In the genomic region with DNA sequence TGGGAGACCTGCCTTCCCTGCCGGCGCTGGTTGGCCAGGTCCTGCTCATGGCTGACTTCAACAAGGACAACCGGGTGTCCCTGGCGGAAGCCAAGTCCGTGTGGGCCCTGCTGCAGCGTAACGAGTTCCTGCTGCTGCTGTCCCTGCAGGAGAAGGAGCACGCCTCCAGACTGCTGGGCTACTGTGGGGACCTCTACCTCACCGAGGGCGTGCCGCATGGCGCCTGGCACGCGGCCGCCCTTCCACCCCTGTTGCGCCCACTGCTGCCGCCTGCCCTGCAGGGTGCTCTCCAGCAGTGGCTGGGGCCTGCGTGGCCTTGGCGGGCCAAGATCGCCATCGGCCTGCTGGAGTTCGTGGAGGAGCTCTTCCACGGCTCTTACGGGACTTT, we compare ENCODE assay signal across 1 cellular context.
TF ChIP-seq lines count a peak whose summit lies in the region.

No MANE protein-coding gene starts in this region.

TF ChIP-seq in HEK293, 187 proteins besides CTCF, POLR2A, EP300 and RAD21 (continued from another document and continues in another):
- TF ChIP-seq, protein P1, sequence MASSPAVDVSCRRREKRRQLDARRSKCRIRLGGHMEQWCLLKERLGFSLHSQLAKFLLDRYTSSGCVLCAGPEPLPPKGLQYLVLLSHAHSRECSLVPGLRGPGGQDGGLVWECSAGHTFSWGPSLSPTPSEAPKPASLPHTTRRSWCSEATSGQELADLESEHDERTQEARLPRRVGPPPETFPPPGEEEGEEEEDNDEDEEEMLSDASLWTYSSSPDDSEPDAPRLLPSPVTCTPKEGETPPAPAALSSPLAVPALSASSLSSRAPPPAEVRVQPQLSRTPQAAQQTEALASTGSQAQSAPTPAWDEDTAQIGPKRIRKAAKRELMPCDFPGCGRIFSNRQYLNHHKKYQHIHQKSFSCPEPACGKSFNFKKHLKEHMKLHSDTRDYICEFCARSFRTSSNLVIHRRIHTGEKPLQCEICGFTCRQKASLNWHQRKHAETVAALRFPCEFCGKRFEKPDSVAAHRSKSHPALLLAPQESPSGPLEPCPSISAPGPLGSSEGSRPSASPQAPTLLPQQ (tag by site-specific recombination; IDR thresholded peaks at IDR 0.05): peak; percentile 75
- TF ChIP-seq, protein P2, sequence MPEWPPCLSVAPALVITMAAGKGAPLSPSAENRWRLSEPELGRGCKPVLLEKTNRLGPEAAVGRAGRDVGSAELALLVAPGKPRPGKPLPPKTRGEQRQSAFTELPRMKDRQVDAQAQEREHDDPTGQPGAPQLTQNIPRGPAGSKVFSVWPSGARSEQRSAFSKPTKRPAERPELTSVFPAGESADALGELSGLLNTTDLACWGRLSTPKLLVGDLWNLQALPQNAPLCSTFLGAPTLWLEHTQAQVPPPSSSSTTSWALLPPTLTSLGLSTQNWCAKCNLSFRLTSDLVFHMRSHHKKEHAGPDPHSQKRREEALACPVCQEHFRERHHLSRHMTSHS (tag by site-specific recombination; IDR thresholded peaks at IDR 0.05): no peak
- TF ChIP-seq, protein P3, sequence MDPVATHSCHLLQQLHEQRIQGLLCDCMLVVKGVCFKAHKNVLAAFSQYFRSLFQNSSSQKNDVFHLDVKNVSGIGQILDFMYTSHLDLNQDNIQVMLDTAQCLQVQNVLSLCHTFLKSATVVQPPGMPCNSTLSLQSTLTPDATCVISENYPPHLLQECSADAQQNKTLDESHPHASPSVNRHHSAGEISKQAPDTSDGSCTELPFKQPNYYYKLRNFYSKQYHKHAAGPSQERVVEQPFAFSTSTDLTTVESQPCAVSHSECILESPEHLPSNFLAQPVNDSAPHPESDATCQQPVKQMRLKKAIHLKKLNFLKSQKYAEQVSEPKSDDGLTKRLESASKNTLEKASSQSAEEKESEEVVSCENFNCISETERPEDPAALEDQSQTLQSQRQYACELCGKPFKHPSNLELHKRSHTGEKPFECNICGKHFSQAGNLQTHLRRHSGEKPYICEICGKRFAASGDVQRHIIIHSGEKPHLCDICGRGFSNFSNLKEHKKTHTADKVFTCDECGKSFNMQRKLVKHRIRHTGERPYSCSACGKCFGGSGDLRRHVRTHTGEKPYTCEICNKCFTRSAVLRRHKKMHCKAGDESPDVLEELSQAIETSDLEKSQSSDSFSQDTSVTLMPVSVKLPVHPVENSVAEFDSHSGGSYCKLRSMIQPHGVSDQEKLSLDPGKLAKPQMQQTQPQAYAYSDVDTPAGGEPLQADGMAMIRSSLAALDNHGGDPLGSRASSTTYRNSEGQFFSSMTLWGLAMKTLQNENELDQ (tag by site-specific recombination; IDR thresholded peaks at IDR 0.05; ENCODE audit: low read depth): no peak
- TF ChIP-seq KLF1 (tag by site-specific recombination; IDR thresholded peaks at IDR 0.05) (peak; percentile 28; the same call in 1 of the 2 replicates), ZNF48 (tag by site-specific recombination; IDR thresholded peaks at IDR 0.05) (no peak), ZNF624 (tag by site-specific recombination; IDR thresholded peaks at IDR 0.05) (no peak), ZNF2 (tag by site-specific recombination; IDR thresholded peaks at IDR 0.05) (no peak), ZNF785 (tag by site-specific recombination; IDR thresholded peaks at IDR 0.05) (no peak), GLIS1 (tag by site-specific recombination; IDR thresholded peaks at IDR 0.05) (peak; percentile 14; the same call in 1 of the 2 replicates), ZNF555 (tag by site-specific recombination; conservative IDR thresholded peaks at IDR 0.05) (no peak), ZNF629 (tag by site-specific recombination; IDR thresholded peaks at IDR 0.05) (0 out of 2 replicates have a peak, but pooled peaks have one; percentile 31), ZNF157 (tag by site-specific recombination; IDR thresholded peaks at IDR 0.05) (no peak), RBAK (tag by site-specific recombination; IDR thresholded peaks at IDR 0.05) (no peak), GLIS2 (tag by site-specific recombination; IDR thresholded peaks at IDR 0.05) (peak; percentile 57), IKZF3 (tag by site-specific recombination; IDR thresholded peaks at IDR 0.05) (no peak), ZIC2 (tag by site-specific recombination; IDR thresholded peaks at IDR 0.05) (peak; percentile 74), ZBTB20 (tag by site-specific recombination; IDR thresholded peaks at IDR 0.05) (0 out of 2 replicates have a peak, but pooled peaks have one; percentile 23), KLF7 (tag by site-specific recombination; IDR thresholded peaks at IDR 0.05; ENCODE audit: borderline replicate concordance) (no peak), ZNF391 (tag by site-specific recombination; IDR thresholded peaks at IDR 0.05; ENCODE audit: borderline replicate concordance, low read depth) (no peak), ZNF521 (tag by site-specific recombination; IDR thresholded peaks at IDR 0.05) (no peak), ZFHX2 (tag by site-specific recombination; conservative IDR thresholded peaks at IDR 0.05) (peak; percentile 68), ZNF324 (tag by site-specific recombination; IDR thresholded peaks at IDR 0.05) (no peak), KLF8 (tag by site-specific recombination; IDR thresholded peaks at IDR 0.05) (peak; percentile 53; the same call in 1 of the 2 replicates), BCL11B (tag by site-specific recombination; IDR thresholded peaks at IDR 0.05; ENCODE audit: low read depth) (no peak), OSR2 (tag by site-specific recombination; IDR thresholded peaks at IDR 0.05) (peak; percentile 85), ZNF138 (tag by site-specific recombination; IDR thresholded peaks at IDR 0.05; ENCODE audit: borderline replicate concordance) (no peak), FEZF1 (tag by site-specific recombination; IDR thresholded peaks at IDR 0.05) (no peak), ZFP69B (tag by site-specific recombination; IDR thresholded peaks at IDR 0.05) (peak; percentile 92)
- TF ChIP-seq, protein P4, sequence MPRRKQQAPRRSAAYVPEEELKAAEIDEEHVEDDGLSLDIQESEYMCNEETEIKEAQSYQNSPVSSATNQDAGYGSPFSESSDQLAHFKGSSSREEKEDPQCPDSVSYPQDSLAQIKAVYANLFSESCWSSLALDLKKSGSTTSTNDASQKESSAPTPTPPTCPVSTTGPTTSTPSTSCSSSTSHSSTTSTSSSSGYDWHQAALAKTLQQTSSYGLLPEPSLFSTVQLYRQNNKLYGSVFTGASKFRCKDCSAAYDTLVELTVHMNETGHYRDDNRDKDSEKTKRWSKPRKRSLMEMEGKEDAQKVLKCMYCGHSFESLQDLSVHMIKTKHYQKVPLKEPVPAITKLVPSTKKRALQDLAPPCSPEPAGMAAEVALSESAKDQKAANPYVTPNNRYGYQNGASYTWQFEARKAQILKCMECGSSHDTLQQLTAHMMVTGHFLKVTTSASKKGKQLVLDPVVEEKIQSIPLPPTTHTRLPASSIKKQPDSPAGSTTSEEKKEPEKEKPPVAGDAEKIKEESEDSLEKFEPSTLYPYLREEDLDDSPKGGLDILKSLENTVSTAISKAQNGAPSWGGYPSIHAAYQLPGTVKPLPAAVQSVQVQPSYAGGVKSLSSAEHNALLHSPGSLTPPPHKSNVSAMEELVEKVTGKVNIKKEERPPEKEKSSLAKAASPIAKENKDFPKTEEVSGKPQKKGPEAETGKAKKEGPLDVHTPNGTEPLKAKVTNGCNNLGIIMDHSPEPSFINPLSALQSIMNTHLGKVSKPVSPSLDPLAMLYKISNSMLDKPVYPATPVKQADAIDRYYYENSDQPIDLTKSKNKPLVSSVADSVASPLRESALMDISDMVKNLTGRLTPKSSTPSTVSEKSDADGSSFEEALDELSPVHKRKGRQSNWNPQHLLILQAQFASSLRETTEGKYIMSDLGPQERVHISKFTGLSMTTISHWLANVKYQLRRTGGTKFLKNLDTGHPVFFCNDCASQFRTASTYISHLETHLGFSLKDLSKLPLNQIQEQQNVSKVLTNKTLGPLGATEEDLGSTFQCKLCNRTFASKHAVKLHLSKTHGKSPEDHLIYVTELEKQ (tag by site-specific recombination; IDR thresholded peaks at IDR 0.05; ENCODE audit: borderline replicate concordance): no peak
- TF ChIP-seq, protein P5, sequence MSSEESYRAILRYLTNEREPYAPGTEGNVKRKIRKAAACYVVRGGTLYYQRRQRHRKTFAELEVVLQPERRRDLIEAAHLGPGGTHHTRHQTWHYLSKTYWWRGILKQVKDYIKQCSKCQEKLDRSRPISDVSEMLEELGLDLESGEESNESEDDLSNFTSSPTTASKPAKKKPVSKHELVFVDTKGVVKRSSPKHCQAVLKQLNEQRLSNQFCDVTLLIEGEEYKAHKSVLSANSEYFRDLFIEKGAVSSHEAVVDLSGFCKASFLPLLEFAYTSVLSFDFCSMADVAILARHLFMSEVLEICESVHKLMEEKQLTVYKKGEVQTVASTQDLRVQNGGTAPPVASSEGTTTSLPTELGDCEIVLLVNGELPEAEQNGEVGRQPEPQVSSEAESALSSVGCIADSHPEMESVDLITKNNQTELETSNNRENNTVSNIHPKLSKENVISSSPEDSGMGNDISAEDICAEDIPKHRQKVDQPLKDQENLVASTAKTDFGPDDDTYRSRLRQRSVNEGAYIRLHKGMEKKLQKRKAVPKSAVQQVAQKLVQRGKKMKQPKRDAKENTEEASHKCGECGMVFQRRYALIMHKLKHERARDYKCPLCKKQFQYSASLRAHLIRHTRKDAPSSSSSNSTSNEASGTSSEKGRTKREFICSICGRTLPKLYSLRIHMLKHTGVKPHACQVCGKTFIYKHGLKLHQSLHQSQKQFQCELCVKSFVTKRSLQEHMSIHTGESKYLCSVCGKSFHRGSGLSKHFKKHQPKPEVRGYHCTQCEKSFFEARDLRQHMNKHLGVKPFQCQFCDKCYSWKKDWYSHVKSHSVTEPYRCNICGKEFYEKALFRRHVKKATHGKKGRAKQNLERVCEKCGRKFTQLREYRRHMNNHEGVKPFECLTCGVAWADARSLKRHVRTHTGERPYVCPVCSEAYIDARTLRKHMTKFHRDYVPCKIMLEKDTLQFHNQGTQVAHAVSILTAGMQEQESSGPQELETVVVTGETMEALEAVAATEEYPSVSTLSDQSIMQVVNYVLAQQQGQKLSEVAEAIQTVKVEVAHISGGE (tag by site-specific recombination; conservative IDR thresholded peaks at IDR 0.05; ENCODE audit: low read depth): no peak
- TF ChIP-seq, protein P6, sequence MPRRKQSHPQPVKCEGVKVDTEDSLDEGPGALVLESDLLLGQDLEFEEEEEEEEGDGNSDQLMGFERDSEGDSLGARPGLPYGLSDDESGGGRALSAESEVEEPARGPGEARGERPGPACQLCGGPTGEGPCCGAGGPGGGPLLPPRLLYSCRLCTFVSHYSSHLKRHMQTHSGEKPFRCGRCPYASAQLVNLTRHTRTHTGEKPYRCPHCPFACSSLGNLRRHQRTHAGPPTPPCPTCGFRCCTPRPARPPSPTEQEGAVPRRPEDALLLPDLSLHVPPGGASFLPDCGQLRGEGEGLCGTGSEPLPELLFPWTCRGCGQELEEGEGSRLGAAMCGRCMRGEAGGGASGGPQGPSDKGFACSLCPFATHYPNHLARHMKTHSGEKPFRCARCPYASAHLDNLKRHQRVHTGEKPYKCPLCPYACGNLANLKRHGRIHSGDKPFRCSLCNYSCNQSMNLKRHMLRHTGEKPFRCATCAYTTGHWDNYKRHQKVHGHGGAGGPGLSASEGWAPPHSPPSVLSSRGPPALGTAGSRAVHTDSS (tag by site-specific recombination; IDR thresholded peaks at IDR 0.05): no peak
- TF ChIP-seq, protein P7, sequence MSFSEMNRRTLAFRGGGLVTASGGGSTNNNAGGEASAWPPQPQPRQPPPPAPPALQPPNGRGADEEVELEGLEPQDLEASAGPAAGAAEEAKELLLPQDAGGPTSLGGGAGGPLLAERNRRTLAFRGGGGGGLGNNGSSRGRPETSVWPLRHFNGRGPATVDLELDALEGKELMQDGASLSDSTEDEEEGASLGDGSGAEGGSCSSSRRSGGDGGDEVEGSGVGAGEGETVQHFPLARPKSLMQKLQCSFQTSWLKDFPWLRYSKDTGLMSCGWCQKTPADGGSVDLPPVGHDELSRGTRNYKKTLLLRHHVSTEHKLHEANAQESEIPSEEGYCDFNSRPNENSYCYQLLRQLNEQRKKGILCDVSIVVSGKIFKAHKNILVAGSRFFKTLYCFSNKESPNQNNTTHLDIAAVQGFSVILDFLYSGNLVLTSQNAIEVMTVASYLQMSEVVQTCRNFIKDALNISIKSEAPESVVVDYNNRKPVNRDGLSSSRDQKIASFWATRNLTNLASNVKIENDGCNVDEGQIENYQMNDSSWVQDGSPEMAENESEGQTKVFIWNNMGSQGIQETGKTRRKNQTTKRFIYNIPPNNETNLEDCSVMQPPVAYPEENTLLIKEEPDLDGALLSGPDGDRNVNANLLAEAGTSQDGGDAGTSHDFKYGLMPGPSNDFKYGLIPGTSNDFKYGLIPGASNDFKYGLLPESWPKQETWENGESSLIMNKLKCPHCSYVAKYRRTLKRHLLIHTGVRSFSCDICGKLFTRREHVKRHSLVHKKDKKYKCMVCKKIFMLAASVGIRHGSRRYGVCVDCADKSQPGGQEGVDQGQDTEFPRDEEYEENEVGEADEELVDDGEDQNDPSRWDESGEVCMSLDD (tag by site-specific recombination; IDR thresholded peaks at IDR 0.05): no peak
- TF ChIP-seq, protein P8, sequence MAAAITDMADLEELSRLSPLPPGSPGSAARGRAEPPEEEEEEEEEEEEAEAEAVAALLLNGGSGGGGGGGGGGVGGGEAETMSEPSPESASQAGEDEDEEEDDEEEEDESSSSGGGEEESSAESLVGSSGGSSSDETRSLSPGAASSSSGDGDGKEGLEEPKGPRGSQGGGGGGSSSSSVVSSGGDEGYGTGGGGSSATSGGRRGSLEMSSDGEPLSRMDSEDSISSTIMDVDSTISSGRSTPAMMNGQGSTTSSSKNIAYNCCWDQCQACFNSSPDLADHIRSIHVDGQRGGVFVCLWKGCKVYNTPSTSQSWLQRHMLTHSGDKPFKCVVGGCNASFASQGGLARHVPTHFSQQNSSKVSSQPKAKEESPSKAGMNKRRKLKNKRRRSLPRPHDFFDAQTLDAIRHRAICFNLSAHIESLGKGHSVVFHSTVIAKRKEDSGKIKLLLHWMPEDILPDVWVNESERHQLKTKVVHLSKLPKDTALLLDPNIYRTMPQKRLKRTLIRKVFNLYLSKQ (tag by site-specific recombination; IDR thresholded peaks at IDR 0.05; ENCODE audit: borderline replicate concordance): no peak
- TF ChIP-seq, protein P9, sequence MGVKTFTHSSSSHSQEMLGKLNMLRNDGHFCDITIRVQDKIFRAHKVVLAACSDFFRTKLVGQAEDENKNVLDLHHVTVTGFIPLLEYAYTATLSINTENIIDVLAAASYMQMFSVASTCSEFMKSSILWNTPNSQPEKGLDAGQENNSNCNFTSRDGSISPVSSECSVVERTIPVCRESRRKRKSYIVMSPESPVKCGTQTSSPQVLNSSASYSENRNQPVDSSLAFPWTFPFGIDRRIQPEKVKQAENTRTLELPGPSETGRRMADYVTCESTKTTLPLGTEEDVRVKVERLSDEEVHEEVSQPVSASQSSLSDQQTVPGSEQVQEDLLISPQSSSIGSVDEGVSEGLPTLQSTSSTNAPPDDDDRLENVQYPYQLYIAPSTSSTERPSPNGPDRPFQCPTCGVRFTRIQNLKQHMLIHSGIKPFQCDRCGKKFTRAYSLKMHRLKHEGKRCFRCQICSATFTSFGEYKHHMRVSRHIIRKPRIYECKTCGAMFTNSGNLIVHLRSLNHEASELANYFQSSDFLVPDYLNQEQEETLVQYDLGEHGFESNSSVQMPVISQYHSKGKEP (tag by site-specific recombination; IDR thresholded peaks at IDR 0.05): peak; percentile 87
- TF ChIP-seq, protein P10, sequence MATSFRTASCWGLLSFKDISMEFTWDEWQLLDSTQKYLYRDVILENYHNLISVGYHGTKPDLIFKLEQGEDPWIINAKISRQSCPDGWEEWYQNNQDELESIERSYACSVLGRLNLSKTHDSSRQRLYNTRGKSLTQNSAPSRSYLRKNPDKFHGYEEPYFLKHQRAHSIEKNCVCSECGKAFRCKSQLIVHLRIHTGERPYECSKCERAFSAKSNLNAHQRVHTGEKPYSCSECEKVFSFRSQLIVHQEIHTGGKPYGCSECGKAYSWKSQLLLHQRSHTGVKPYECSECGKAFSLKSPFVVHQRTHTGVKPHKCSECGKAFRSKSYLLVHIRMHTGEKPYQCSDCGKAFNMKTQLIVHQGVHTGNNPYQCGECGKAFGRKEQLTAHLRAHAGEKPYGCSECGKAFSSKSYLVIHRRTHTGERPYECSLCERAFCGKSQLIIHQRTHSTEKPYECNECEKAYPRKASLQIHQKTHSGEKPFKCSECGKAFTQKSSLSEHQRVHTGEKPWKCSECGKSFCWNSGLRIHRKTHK (tag by site-specific recombination; IDR thresholded peaks at IDR 0.05): no peak
